8 cellular contexts compared by ENCODE assay signal in genomic region chr13:42990147-42990990, GRCh38. TPM values are rescaled to one million over a fixed set of nuclear protein-coding genes. Genes with fewer than 3 reads are reported as not detected.
DNase-seq lines count a peak whose midpoint lies in the region; ATAC-seq and TF ChIP-seq lines count a peak whose summit lies in the region.

No MANE protein-coding gene starts in this region.

- H3K4me3 ChIP-seq in MM.1S (ENCODE audit: low read length): peak overlapping the region; percentile 63; the same call in 1 of the 2 replicates

- H3K36me3 ChIP-seq in MM.1S (replicated peaks; ENCODE audit: insufficient read depth, low read length): no peaks in the 10 kb centered on the region

- peak; percentile 81 for DNase-seq in DMS 273 treated with DMSO at 0.1 percent for 48 hours (lab: John Stamatoyannopoulos, UW)
- peak; percentile 13 for DNase-seq in MM.1S
- peak; percentile 55 for DNase-seq in brain pericyte (ENCODE audit: low read depth, low spot score)
- DNase-seq in natural killer cell: no peak
- DNase-seq in RWPE1 (ENCODE audit: low spot score): no peak
- no peak for DNase-seq in RKO (ENCODE audit: low spot score)
- no peak for DNase-seq in epidermal melanocyte (ENCODE audit: insufficient read length, low spot score)

- H3F3A ChIP-seq in MM.1S (ENCODE audit: insufficient read depth, low read length): peaks cover 19% of the 10 kb centered on the region; the same call in 1 of the 2 replicates

- H3K27ac ChIP-seq in MM.1S (ENCODE audit: low read length): peak overlapping the region; percentile 98; the same call in 1 of the 2 replicates
- H3K27ac ChIP-seq in RWPE1: no peak overlapping the region

- CTCF ChIA-PET in RWPE1 (lab: Yijun Ruan, JAX): no interaction called here

- intact Hi-C loops in natural killer cell (cut with micrococcal nuclease): loop anchor here (2.0 to 10.0 kb wide), 2 partner anchors 32 to 1584 kb away; partner anchors contain the start of genes DNAJC15 and TSC22D1

- peak overlapping the region; percentile 87; the same call in 1 of the 2 replicates for H3K4me2 ChIP-seq in MM.1S (ENCODE audit: low read depth, low read length)

- H3K27me3 Mint-ChIP-seq in natural killer cell (ENCODE audit: low read depth in 2 of 2): no peaks in the 10 kb centered on the region

- H2AFZ ChIP-seq in MM.1S (ENCODE audit: low read length): no peak overlapping the region

- H3K79me2 ChIP-seq in MM.1S (ENCODE audit: low read length): no peaks in the 10 kb centered on the region; the same call in 1 of the 2 replicates

- H3K9me3 ChIP-seq in MM.1S (replicated peaks; ENCODE audit: insufficient read depth, low read length): no peaks in the 10 kb centered on the region

- H3K27ac Mint-ChIP-seq in natural killer cell: peak overlapping the region; percentile 98 to 99

- ATAC-seq in natural killer cell (peak; percentile 19 to 45 (median 20)), HG02840 (IDR thresholded peaks at IDR 0.05; ENCODE audit: low FRiP score, unreplicated experiment) (no peak)

- H3K36me3 Mint-ChIP-seq in natural killer cell: no peaks in the 10 kb centered on the region

- H3K9me2 ChIP-seq in MM.1S (replicated peaks; ENCODE audit: insufficient read depth, low read length): no peaks in the 10 kb centered on the region

- no peak overlapping the region for H3K9ac ChIP-seq in MM.1S (ENCODE audit: low read length)

- peak overlapping the region; percentile 95 for H3K4me3 Mint-ChIP-seq in natural killer cell

- no peak for TF ChIP-seq CTCF in MM.1S (IDR thresholded peaks at IDR 0.05; ENCODE audit: low read length)
- no peak for TF ChIP-seq CTCF in natural killer cell (IDR thresholded peaks at IDR 0.05)
- no peak for TF ChIP-seq CTCF in RWPE1 (conservative IDR thresholded peaks at IDR 0.05; ENCODE audit: low read depth)

- H3K27me3 ChIP-seq in MM.1S (replicated peaks; ENCODE audit: insufficient read depth, low read length): no peaks in the 10 kb centered on the region

- POLR2A ChIA-PET in RWPE1 (lab: Yijun Ruan, JAX; ENCODE audit: low non-redundant PET): no interaction called here

- peaks cover 11% of the 10 kb centered on the region; the same call in 1 of the 2 replicates for H3K4me1 ChIP-seq in MM.1S (ENCODE audit: low read length)

- H3K4me1 Mint-ChIP-seq in natural killer cell: peaks cover 39 to 40% of the 10 kb centered on the region in 2 donors

- no peaks in the 10 kb centered on the region for H4K20me1 ChIP-seq in MM.1S (ENCODE audit: insufficient read depth, low read length)

- no peaks in the 10 kb centered on the region for H3K9me3 Mint-ChIP-seq in natural killer cell

RNA-seq across cellular contexts. Expression of gene EPSTI1, which starts 1.7 kb away (rescaled TPM):
- 10 to 100 TPM; 23.4 to 57.4 (median 34.4) TPM for total RNA-seq in natural killer cell

RNA-seq across cellular contexts. Expression of gene DNAJC15, which starts 33.0 kb away (rescaled TPM):
- total RNA-seq in natural killer cell: 1 to 10 TPM; 7.7 to 10.0 (median 8.3) TPM

Comparison
In these comparisons a context has a peak if more than half of its experiments do, and no peak if none do; other contexts are left out.
1. DNase-seq: peak in DMS 273 treated with DMSO at 0.1 percent for 48 hours (single experiment), MM.1S (single experiment) and brain pericyte (single experiment); none in natural killer cell (single experiment), RWPE1 (single experiment), RKO (single experiment) and epidermal melanocyte (single experiment).